In genomic region chr19:38175422-38175821, GRCh38 we compare ENCODE assay signal across 33 cellular contexts. TPM values are rescaled to one million over a fixed set of nuclear protein-coding genes. Genes with fewer than 3 reads are reported as not detected.
"Had no signal": no experiment of that assay in that cellular context is flagged by ENCODE, and none has a peak within 500 bp of the region (broad histone marks: within the 10 kb centered on the region; RNA-seq: fewer than 3 reads in every experiment).

No MANE protein-coding gene starts in this region.

- H3K4me1 ChIP-seq: adrenal gland, breast epithelium, colonic mucosa, gastroesophageal sphincter had no signal

- H3K4me3 ChIP-seq: adrenal gland, ascending aorta, breast epithelium, cardiac muscle cell, colonic mucosa, esophagus squamous epithelium, gastroesophageal sphincter had no signal

- H3K27ac ChIP-seq: adrenal gland, ascending aorta, breast epithelium, cardiac muscle cell, colonic mucosa, epithelial cell of prostate, esophagus squamous epithelium, gastroesophageal sphincter had no signal

- H3K36me3 ChIP-seq: adrenal gland, breast epithelium, cardiac muscle cell, colonic mucosa had no signal

- H3K27ac Mint-ChIP-seq: activated B cell treated with CpG ODN at 0.5 μM for 24 hours; activated CD8-positive, alpha-beta T cell treated with anti-CD3 and anti-CD28 coated beads for 36 hours; activated naive CD8-positive, alpha-beta T cell; activated naive CD8-positive, alpha-beta T cell treated with anti-CD3 and anti-CD28 coated beads, Interleukin-2, amount 50 U/mL, for 24 hours; activated T-helper 17 cell treated with anti-CD3 and anti-CD28 coated beads, Interleukin-2, amount 50 U/mL, for 72 hours; brain; T-helper 17 cell; T-helper 2 cell treated with Interferon-gamma antibody and Interleukin-4, amounts not matched to agents 5 μg/mL and 100 μg/mL, for 36 hours had no signal

- DNase-seq: activated B cell treated with CpG ODN at 0.5 μM for 24 hours; activated CD4-positive, alpha-beta T cell treated with anti-CD3 and anti-CD28 coated beads for 48 hours; activated CD4-positive, alpha-beta T cell treated with anti-CD3 and anti-CD28 coated beads, Interleukin-2, amount 50 U/mL, for 1 hour; activated CD4-positive, alpha-beta T cell treated with anti-CD3 and anti-CD28 coated beads, Interleukin-2, amount 50 U/mL, for 48 hours; activated CD8-positive, alpha-beta memory T cell treated with anti-CD3 and anti-CD28 coated beads for 24 hours; activated CD8-positive, alpha-beta T cell treated with anti-CD3 and anti-CD28 coated beads for 36 hours; activated effector memory CD4-positive, alpha-beta T cell treated with Interleukin-2 at 50 U/mL for 16 hours; activated gamma-delta T cell treated with Interleukin-2 at 50 U/mL for 16 hours; activated naive CD4-positive, alpha-beta T cell treated with anti-CD3 and anti-CD28 coated beads, Interleukin-2, amount 50 U/mL, for 16 hours; activated naive CD4-positive, alpha-beta T cell treated with Interleukin-2 at 50 U/mL for 16 hours; activated naive CD8-positive, alpha-beta T cell treated with anti-CD3 and anti-CD28 coated beads, Interleukin-2, amount 50 U/mL, for 24 hours; activated T-cell treated with anti-CD3 and anti-CD28 coated beads, Interleukin-2, amount 50 U/mL, for 4 hours; adrenal gland; amygdala; central memory CD4-positive, alpha-beta T cell; cerebellar nuclear complex; colonic mucosa; effector CD8-positive, alpha-beta T cell; esophagus squamous epithelium; foreskin melanocyte; T-helper 1 cell; T-helper 17 cell; T1000 had no signal

- H3K4me3 Mint-ChIP-seq: activated B cell treated with CpG ODN at 0.5 μM for 24 hours; activated CD8-positive, alpha-beta T cell treated with anti-CD3 and anti-CD28 coated beads for 36 hours; activated naive CD8-positive, alpha-beta T cell; activated naive CD8-positive, alpha-beta T cell treated with anti-CD3 and anti-CD28 coated beads, Interleukin-2, amount 50 U/mL, for 24 hours; activated T-cell treated with anti-CD3 and anti-CD28 coated beads, Interleukin-2, amount 50 U/mL, for 4 hours; activated T-helper 17 cell treated with anti-CD3 and anti-CD28 coated beads, Interleukin-2, amount 50 U/mL, for 72 hours; brain; T-helper 17 cell; T-helper 2 cell treated with Interferon-gamma antibody and Interleukin-4, amounts not matched to agents 5 μg/mL and 100 μg/mL, for 36 hours had no signal

- H3K27me3 ChIP-seq: adrenal gland, ascending aorta, breast epithelium, cardiac muscle cell, colonic mucosa, esophagus squamous epithelium, gastroesophageal sphincter had no signal

- H3K9me3 Mint-ChIP-seq: T-helper 2 cell treated with Interferon-gamma antibody and Interleukin-4, amounts not matched to agents 5 μg/mL and 100 μg/mL, for 36 hours had no signal

- ATAC-seq: activated CD4-positive, CD25-positive, alpha-beta regulatory T cell treated with anti-CD3 and anti-CD28 coated beads, Interleukin-2, amount 50 U/mL, for 24 hours; activated CD8-positive, alpha-beta T cell treated with anti-CD3 and anti-CD28 coated beads for 36 hours; activated naive CD8-positive, alpha-beta T cell treated with anti-CD3 and anti-CD28 coated beads, Interleukin-2, amount 50 U/mL, for 24 hours; activated T-cell treated with anti-CD3 and anti-CD28 coated beads, Interleukin-2, amount 50 U/mL, for 4 hours; activated T-helper 17 cell treated with anti-CD3 and anti-CD28 coated beads, Interleukin-2, amount 50 U/mL, for 72 hours; gastroesophageal sphincter; T-helper 17 cell had no signal

- H3K27me3 Mint-ChIP-seq: activated B cell treated with CpG ODN at 0.5 μM for 24 hours; activated CD8-positive, alpha-beta T cell treated with anti-CD3 and anti-CD28 coated beads for 36 hours; activated naive CD8-positive, alpha-beta T cell; activated naive CD8-positive, alpha-beta T cell treated with anti-CD3 and anti-CD28 coated beads, Interleukin-2, amount 50 U/mL, for 24 hours; activated T-helper 17 cell treated with anti-CD3 and anti-CD28 coated beads, Interleukin-2, amount 50 U/mL, for 72 hours; brain; T-helper 17 cell had no signal

- H3K4me1 Mint-ChIP-seq: activated B cell treated with CpG ODN at 0.5 μM for 24 hours; activated naive CD8-positive, alpha-beta T cell treated with anti-CD3 and anti-CD28 coated beads, Interleukin-2, amount 50 U/mL, for 24 hours; activated T-helper 17 cell treated with anti-CD3 and anti-CD28 coated beads, Interleukin-2, amount 50 U/mL, for 72 hours had no signal

RNA-seq across cellular contexts. Expression of gene DPF1, which starts 48.6 kb away (rescaled TPM):
- total RNA-seq: activated B cell treated with CpG ODN at 0.5 μM for 24 hours, ascending aorta, breast epithelium, colonic mucosa, gastroesophageal sphincter, T-helper 17 cell had no signal
